Comparison of ENCODE assay signal across 12 cellular contexts in genomic region chr2:129922571-129923264, GRCh38. TPM values are rescaled to one million over a fixed set of nuclear protein-coding genes. Genes with fewer than 3 reads are reported as not detected.
DNase-seq lines count a peak whose midpoint lies in the region; ATAC-seq, FAIRE-seq and TF ChIP-seq lines count a peak whose summit lies in the region.
"Had no signal": no experiment of that assay in that cellular context is flagged by ENCODE, and none has a peak within 500 bp of the region (broad histone marks: within the 10 kb centered on the region; RNA-seq: fewer than 3 reads in every experiment).

No MANE protein-coding gene starts in this region.

- H3K27ac Mint-ChIP-seq in activated CD4-positive, alpha-beta T cell treated with anti-CD3 and anti-CD28 coated beads, Interleukin-2, amount 10 ng/mL, durations not matched to agents 7 days and 5 days = no peak overlapping the region

- H3K18ac ChIP-seq in H1 (ENCODE audit: extremely low read depth, low read length) = no peak overlapping the region; the same call in 1 of the 2 replicates

- no peak overlapping the region for H2AK5ac ChIP-seq in H1 (ENCODE audit: low read depth, low read length)

- no peak overlapping the region for H3K23ac ChIP-seq in H1 (ENCODE audit: insufficient read length)

- ATAC-seq in SK-N-SH treated with all-trans-retinoic acid at 6 μM for 48 hours = no peak
- ATAC-seq in left lobe of liver = no peak

- no peak overlapping the region for H2BK20ac ChIP-seq in H1 (ENCODE audit: low read length)

- H2BK120ac ChIP-seq in H1 (replicated peaks; ENCODE audit: low read depth, low read length) = no peak overlapping the region

- no peak overlapping the region for H3K14ac ChIP-seq in H1 (ENCODE audit: insufficient read length)

- H3K4me2 ChIP-seq in SK-N-SH (no peak overlapping the region), H1 (ENCODE audit: insufficient read depth in 1 of 2, low read depth in 2 of 2, low read length in 2 of 2) (peak overlapping the region; percentile 67 to 92)

- H3F3A ChIP-seq in SK-N-SH (replicated peaks; ENCODE audit: insufficient read depth) = no peaks in the 10 kb centered on the region

- H2BK5ac ChIP-seq in H1 (ENCODE audit: low read depth, low read length) = no peak overlapping the region

- WGBS in SK-N-SH (ENCODE audit: low lambda C conversion rate) = 32% methylated on average over 14 of the region's 21 CpGs
- 44% methylated on average over 18 of the region's 21 CpGs; no CpG with 5 or more reads in 1 of the 2 experiments for WGBS in H1 (ENCODE audit: extremely low coverage in 1 of 2, insufficient coverage in 1 of 2, insufficient read length in 1 of 2, insufficient replicate concordance in 2 of 2, low coverage in 1 of 2, low lambda C conversion rate in 2 of 2, missing lambda C conversion rate in 1 of 2), 2 experiments

- peak; percentile 52 for DNase-seq in SK-N-SH
- peak; percentile 37 for DNase-seq in NCI-H345 treated with DMSO at 0.1 percent for 48 hours (lab: John Stamatoyannopoulos, UW; ENCODE audit: unreplicated experiment)
- DNase-seq in H1 (ENCODE audit: low read depth in 1 of 2, low spot score in 2 of 2) = no peak
- DNase-seq in retina = peak; percentile 31
- no peak for DNase-seq in activated CD4-positive, alpha-beta T cell treated with anti-CD3 and anti-CD28 coated beads, Interleukin-2, amount 10 ng/mL, durations not matched to agents 7 days and 5 days
- no peak for DNase-seq in left lobe of liver (ENCODE audit: low spot score)
- no peak for DNase-seq in stimulated activated CD4-positive, alpha-beta T cell treated with anti-CD3 and anti-CD28 coated beads, Interleukin-2, amount 100 ng/mL, for 24 hours
- DNase-seq: activated CD8-positive, alpha-beta memory T cell treated with anti-CD3 and anti-CD28 coated beads for 24 hours; kidney glomerular epithelial cell had no signal

- H3K4me1 ChIP-seq in SK-N-SH (ENCODE audit: control insufficient read depth in 1 of 2, insufficient read depth in 2 of 2, low read depth in 1 of 2, low read length in 1 of 2) = peaks cover 0 to 8% of the 10 kb centered on the region in 2 experiments; a peak in 1 of 4 replicates
- H3K4me1 ChIP-seq in H1 (replicated peaks in 1 of 4; ENCODE audit: control insufficient read depth in 3 of 4, insufficient read depth in 4 of 4, low read length in 3 of 4) = peaks cover 0 to 10% (median 4%) of the 10 kb centered on the region in 4 experiments; a peak in 5 of 7 replicates
- H3K4me1 ChIP-seq: prostate gland had no signal

- H3K56ac ChIP-seq in H1 (replicated peaks; ENCODE audit: insufficient read length, low read depth, low read length) = no peak overlapping the region

- H3K9me3 ChIP-seq in SK-N-SH (no peaks in the 10 kb centered on the region), H1 (ENCODE audit: insufficient read depth in 2 of 2, low read depth in 1 of 2, low read length in 1 of 2) (no peaks in the 10 kb centered on the region)

- no peak overlapping the region for H4K8ac ChIP-seq in H1 (ENCODE audit: extremely low read depth, insufficient read depth, low read length)

- H4K20me1 ChIP-seq in SK-N-SH (ENCODE audit: insufficient read depth) = no peaks in the 10 kb centered on the region
- no peaks in the 10 kb centered on the region for H4K20me1 ChIP-seq in H1 (replicated peaks in 1 of 2; ENCODE audit: control insufficient read depth in 1 of 2, insufficient read depth in 2 of 2, low read length in 2 of 2)

- H2BK12ac ChIP-seq in H1 (ENCODE audit: low read depth, low read length) = no peak overlapping the region

- no peaks in the 10 kb centered on the region for H3K27me3 ChIP-seq in SK-N-SH (ENCODE audit: insufficient read depth)
- peaks cover 0 to 4% (median 3%) of the 10 kb centered on the region in 4 experiments; a peak in 3 of 7 replicates for H3K27me3 ChIP-seq in H1 (replicated peaks in 1 of 4; ENCODE audit: control insufficient read depth in 3 of 4, extremely low read depth in 1 of 4, insufficient read depth in 3 of 4, low read length in 3 of 4)

- H3K27ac ChIP-seq in SK-N-SH (ENCODE audit: low read depth in 2 of 2, low read length in 1 of 2) = no peak overlapping the region
- H3K27ac ChIP-seq in H1 (ENCODE audit: low read depth, low read length) = no peak overlapping the region
- H3K27ac ChIP-seq: epithelial cell of prostate, prostate gland had no signal

- peaks cover 7% of the 10 kb centered on the region for H3K9me3 Mint-ChIP-seq in activated CD4-positive, alpha-beta T cell treated with anti-CD3 and anti-CD28 coated beads, Interleukin-2, amount 10 ng/mL, durations not matched to agents 7 days and 5 days

- CTCF ChIA-PET in SK-N-SH (lab: Yijun Ruan, JAX) = interaction anchor here (0.6 to 2.6 kb wide), 21 partner anchors 10 to 1859 kb away, joined by 3 to 26 read pairs (median 7); partner anchors contain the start of genes MZT2B and SMPD4
- CTCF ChIA-PET in H1 (lab: Charles Lee; ENCODE audit: partially characterized antibody) = interaction anchor here (0.6 to 5.4 kb wide), 24 partner anchors 13 to 545 kb away, joined by 3 to 30 read pairs (median 4); no protein-coding TSS in a partner anchor
- CTCF ChIA-PET in activated CD4-positive, alpha-beta T cell treated with anti-CD3 and anti-CD28 coated beads, Interleukin-2, amount 10 ng/mL, durations not matched to agents 7 days and 5 days (lab: Charles Lee) = interaction anchor here (1.1 kb wide), 1 partner anchor 411 kb away, joined by 3 read pairs; no protein-coding TSS in a partner anchor

- TF ChIP-seq RAD21 in SK-N-SH (IDR thresholded peaks at IDR 0.05; ENCODE audit: low read length) (peak; percentile 43), H1 (IDR thresholded peaks at IDR 0.05 in 1 of 2, conservative IDR thresholded peaks at IDR 0.05 in 1 of 2; ENCODE audit: low read depth in 2 of 2, low read length in 2 of 2) (peak; percentile 47 to 54)

- TF ChIP-seq CTCF in SK-N-SH (IDR thresholded peaks at IDR 0.05) (no peak), H1 (IDR thresholded peaks at IDR 0.05; ENCODE audit: control extremely low read depth in 1 of 3, insufficient read depth in 1 of 3, low read depth in 1 of 3, low read length in 3 of 3) (peak in 2 of 3 experiments; percentile 14 to 28; a peak in 2 of 4 replicates)

- FAIRE-seq in H1 (lab: Jason Lieb, UNC) = no peak

- H4K5ac ChIP-seq in H1 (ENCODE audit: insufficient read length, low read depth, low read length) = no peak overlapping the region

- no peaks in the 10 kb centered on the region for H3K79me1 ChIP-seq in H1 (ENCODE audit: low read depth, low read length)

- H3K36me3 Mint-ChIP-seq in activated CD4-positive, alpha-beta T cell treated with anti-CD3 and anti-CD28 coated beads, Interleukin-2, amount 10 ng/mL, durations not matched to agents 7 days and 5 days (ENCODE audit: low read depth) = peaks cover 2% of the 10 kb centered on the region

- H2BK15ac ChIP-seq in H1 (ENCODE audit: low read length) = no peak overlapping the region

- no peaks in the 10 kb centered on the region for H3K9me2 ChIP-seq in SK-N-SH

- H3K4me3 ChIP-seq in SK-N-SH (ENCODE audit: low read depth in 2 of 2, low read length in 1 of 2) (no peak overlapping the region; a peak in 1 of 4 replicates), H1 (ENCODE audit: extremely low read depth in 1 of 4, insufficient read depth in 2 of 4, low read depth in 3 of 4, low read length in 4 of 4) (peak overlapping the region; percentile 20 to 57 (median 23); a peak in 6 of 8 replicates)

- peaks cover 2% of the 10 kb centered on the region for H3K4me1 Mint-ChIP-seq in activated CD4-positive, alpha-beta T cell treated with anti-CD3 and anti-CD28 coated beads, Interleukin-2, amount 10 ng/mL, durations not matched to agents 7 days and 5 days

- H2AFZ ChIP-seq in SK-N-SH (ENCODE audit: low read depth) = no peak overlapping the region
- H2AFZ ChIP-seq in H1 (ENCODE audit: low read length) = 0 out of 2 replicates have a peak overlapping the region, but pooled peaks have one; percentile 79

- H3K36me3 ChIP-seq in SK-N-SH (replicated peaks in 1 of 2; ENCODE audit: control insufficient read depth in 1 of 2, insufficient read depth in 2 of 2, low read length in 1 of 2) = no peaks in the 10 kb centered on the region
- H3K36me3 ChIP-seq in H1 (ENCODE audit: control insufficient read depth in 2 of 4, insufficient read depth in 4 of 4, low read length in 3 of 4) = no peaks in the 10 kb centered on the region
- H3K36me3 ChIP-seq: prostate gland had no signal

- no peak for TF ChIP-seq POLR2A in H1 (IDR thresholded peaks at IDR 0.05; ENCODE audit: control extremely low read depth in 1 of 2, low read depth in 2 of 2, low read length in 2 of 2)

- peaks cover 22% of the 10 kb centered on the region for H3K27me3 Mint-ChIP-seq in activated CD4-positive, alpha-beta T cell treated with anti-CD3 and anti-CD28 coated beads, Interleukin-2, amount 10 ng/mL, durations not matched to agents 7 days and 5 days

- POLR2A ChIA-PET in SK-N-SH (lab: Yijun Ruan, JAX) = no interaction called here
- POLR2A ChIA-PET in H1 (lab: Charles Lee; ENCODE audit: partially characterized antibody) = interaction anchor here (1.0 kb wide), 1 partner anchor 214 kb away, joined by 3 read pairs; no protein-coding TSS in a partner anchor
- POLR2A ChIA-PET in activated CD4-positive, alpha-beta T cell treated with anti-CD3 and anti-CD28 coated beads, Interleukin-2, amount 10 ng/mL, durations not matched to agents 7 days and 5 days (lab: Charles Lee) = no interaction called here

- no peak overlapping the region for H3K4me3 Mint-ChIP-seq in activated CD4-positive, alpha-beta T cell treated with anti-CD3 and anti-CD28 coated beads, Interleukin-2, amount 10 ng/mL, durations not matched to agents 7 days and 5 days

- no peak overlapping the region for H3K4ac ChIP-seq in H1 (replicated peaks; ENCODE audit: insufficient read length, low read depth, low read length)

- TF ChIP-seq EP300 in SK-N-SH (IDR thresholded peaks at IDR 0.05; ENCODE audit: borderline replicate concordance in 1 of 2, low read depth in 1 of 2, low read length in 1 of 2) (no peak), H1 (IDR thresholded peaks at IDR 0.05; ENCODE audit: borderline replicate concordance in 1 of 2, low read depth in 2 of 2, low read length in 2 of 2) (no peak)

- peaks cover 9% of the 10 kb centered on the region for H3K23me2 ChIP-seq in H1 (ENCODE audit: low read depth, low read length)

- no peak overlapping the region for H4K91ac ChIP-seq in H1 (replicated peaks; ENCODE audit: insufficient read length, low read length)

- H3K9ac ChIP-seq in SK-N-SH (no peak overlapping the region), H1 (replicated peaks in 1 of 4; ENCODE audit: extremely low read depth in 1 of 4, low read depth in 3 of 4, low read length in 3 of 4) (no peak overlapping the region)

- H3K79me2 ChIP-seq in SK-N-SH (ENCODE audit: insufficient read depth) (no peaks in the 10 kb centered on the region), H1 (ENCODE audit: control insufficient read depth in 1 of 2, insufficient read depth in 2 of 2, low read length in 2 of 2) (no peaks in the 10 kb centered on the region)

RNA-seq across cellular contexts. Expression of gene RAB6C, which starts 56.7 kb away (rescaled TPM):
- polyA plus RNA-seq in SK-N-SH (2012; rRNA removed) = 0.02 and 0.05 TPM in 2 replicates
- 0.08 and 0.09 TPM in 2 replicates for polyA plus RNA-seq in SK-N-SH (2012; cell fraction: cytosol; rRNA removed)
- polyA plus RNA-seq in SK-N-SH (2012; cell fraction: nucleus; rRNA removed) = 0.02 and 0.06 TPM in 2 replicates
- 0.09 TPM in 1 of 2 replicates, not detected in the other for total RNA-seq in H1 (2021; fragmentation: NEBNext Ultra II Directional; extraction: Animal tissue kit (Norgen Biotek cat#: 25700))
- 0.03 TPM in 1 of 2 replicates, not detected in the other for polyA plus RNA-seq in H1 (2011; rRNA removed)
- polyA plus RNA-seq in H1 (2011; cell fraction: cytosol; rRNA removed) = 0.06 TPM
- polyA plus RNA-seq in H1 (2011; cell fraction: nucleus; rRNA removed) = 0.03 TPM
- 0.05 TPM in 1 of 4 replicates, not detected in the others for polyA plus RNA-seq in H1 (2012, experiment 1 of 2)
- not detected for polyA plus RNA-seq in H1 (2012, experiment 2 of 2)
- 0.02 TPM for polyA plus RNA-seq in H1 (2013, experiment 1 of 2)
- 0.04 TPM for polyA plus RNA-seq in H1 (2013, experiment 2 of 2)
- polyA minus RNA-seq in H1 (2011; rRNA and poly(A)+ RNA removed) = 0.07 TPM in 1 of 2 replicates, not detected in the other
- polyA minus RNA-seq in H1 (2011; cell fraction: cytosol; rRNA and poly(A)+ RNA removed) = not detected
- not detected for polyA minus RNA-seq in H1 (2011; cell fraction: nucleus; rRNA and poly(A)+ RNA removed)
- not detected for total RNA-seq in activated CD4-positive, alpha-beta T cell treated with anti-CD3 and anti-CD28 coated beads, Interleukin-2, amount 10 ng/mL, durations not matched to agents 7 days and 5 days
- not detected for total RNA-seq in left lobe of liver

Comparison
In these comparisons a context has a peak if more than half of its experiments do, and no peak if none do; other contexts are left out.
1. DNase-seq: peak in SK-N-SH (single experiment), NCI-H345 treated with DMSO at 0.1 percent for 48 hours (single experiment) and retina (single experiment); none in H1 (0 of 2), activated CD4-positive, alpha-beta T cell treated with anti-CD3 and anti-CD28 coated beads, Interleukin-2, amount 10 ng/mL, durations not matched to agents 7 days and 5 days (single experiment), left lobe of liver (single experiment) and stimulated activated CD4-positive, alpha-beta T cell treated with anti-CD3 and anti-CD28 coated beads, Interleukin-2, amount 100 ng/mL, for 24 hours (0 of 2).
2. H3K4me3 ChIP-seq: peak in H1 (4 of 4); none in SK-N-SH (0 of 2).
3. Of the 17 proteins assayed by ChIP-seq in both H1 and SK-N-SH: peak only in H1: CTCF; only in SK-N-SH: none; in both: RAD21; in neither: 15.